1 cellular context compared by ENCODE assay signal in the genomic region with DNA sequence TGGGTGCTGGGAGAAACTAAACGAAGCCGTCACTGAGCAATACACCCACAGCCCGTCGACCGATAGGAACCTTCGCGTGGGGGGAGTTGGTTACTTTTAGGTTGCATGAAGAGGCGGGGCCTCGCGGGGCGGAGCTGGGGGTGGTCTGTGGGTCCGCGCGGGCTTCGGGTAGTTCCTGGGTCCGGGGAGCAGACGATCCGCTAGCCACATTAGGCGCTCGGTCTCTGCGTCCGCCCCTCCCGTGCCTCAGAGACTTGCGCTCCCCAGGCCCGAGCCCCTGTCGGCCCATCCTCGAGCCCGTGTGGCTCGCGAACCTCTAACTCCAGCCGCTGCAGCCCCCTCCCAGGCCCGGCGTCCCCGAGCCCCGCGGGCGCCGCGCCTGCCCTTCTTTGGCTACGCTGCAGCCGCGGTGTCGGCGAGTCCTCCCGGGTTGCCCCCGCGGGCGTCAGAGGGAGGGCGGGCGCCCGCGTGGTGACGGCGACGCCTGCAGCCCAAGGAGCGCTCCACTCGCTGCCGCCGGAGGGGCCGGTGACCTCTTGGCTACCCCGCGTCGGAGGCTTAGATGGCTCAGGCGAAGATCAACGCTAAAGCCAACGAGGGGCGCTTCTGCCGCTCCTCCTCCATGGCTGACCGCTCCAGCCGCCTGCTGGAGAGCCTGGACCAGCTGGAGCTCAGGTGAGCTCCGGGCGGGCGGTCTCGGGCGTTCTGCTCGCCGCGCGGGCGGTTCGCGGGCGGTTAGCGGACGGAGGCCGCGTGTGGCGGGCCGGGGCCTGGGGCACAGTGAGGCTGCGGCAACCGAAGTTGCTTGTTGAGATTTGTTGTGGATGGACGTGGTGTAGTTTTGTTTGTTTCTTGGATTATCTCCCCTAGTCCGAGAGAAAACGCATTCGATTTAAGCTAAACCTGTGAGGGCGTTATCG.
TF ChIP-seq lines count a peak whose summit lies in the region.

A gene (plus strand): TSS at position 191 of the 920 bp plus-strand sequence. CDS start 372 bp downstream, at position 563.

TF ChIP-seq in K562, 482 proteins besides CTCF, POLR2A, EP300 and RAD21 (continued from another document and continues in another):
- TF ChIP-seq, protein P1, sequence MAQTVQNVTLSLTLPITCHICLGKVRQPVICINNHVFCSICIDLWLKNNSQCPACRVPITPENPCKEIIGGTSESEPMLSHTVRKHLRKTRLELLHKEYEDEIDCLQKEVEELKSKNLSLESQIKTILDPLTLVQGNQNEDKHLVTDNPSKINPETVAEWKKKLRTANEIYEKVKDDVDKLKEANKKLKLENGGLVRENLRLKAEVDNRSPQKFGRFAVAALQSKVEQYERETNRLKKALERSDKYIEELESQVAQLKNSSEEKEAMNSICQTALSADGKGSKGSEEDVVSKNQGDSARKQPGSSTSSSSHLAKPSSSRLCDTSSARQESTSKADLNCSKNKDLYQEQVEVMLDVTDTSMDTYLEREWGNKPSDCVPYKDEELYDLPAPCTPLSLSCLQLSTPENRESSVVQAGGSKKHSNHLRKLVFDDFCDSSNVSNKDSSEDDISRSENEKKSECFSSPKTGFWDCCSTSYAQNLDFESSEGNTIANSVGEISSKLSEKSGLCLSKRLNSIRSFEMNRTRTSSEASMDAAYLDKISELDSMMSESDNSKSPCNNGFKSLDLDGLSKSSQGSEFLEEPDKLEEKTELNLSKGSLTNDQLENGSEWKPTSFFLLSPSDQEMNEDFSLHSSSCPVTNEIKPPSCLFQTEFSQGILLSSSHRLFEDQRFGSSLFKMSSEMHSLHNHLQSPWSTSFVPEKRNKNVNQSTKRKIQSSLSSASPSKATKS (CRISPR knock-in tag; IDR thresholded peaks at IDR 0.05) = no peak
- TF ChIP-seq, protein P2, sequence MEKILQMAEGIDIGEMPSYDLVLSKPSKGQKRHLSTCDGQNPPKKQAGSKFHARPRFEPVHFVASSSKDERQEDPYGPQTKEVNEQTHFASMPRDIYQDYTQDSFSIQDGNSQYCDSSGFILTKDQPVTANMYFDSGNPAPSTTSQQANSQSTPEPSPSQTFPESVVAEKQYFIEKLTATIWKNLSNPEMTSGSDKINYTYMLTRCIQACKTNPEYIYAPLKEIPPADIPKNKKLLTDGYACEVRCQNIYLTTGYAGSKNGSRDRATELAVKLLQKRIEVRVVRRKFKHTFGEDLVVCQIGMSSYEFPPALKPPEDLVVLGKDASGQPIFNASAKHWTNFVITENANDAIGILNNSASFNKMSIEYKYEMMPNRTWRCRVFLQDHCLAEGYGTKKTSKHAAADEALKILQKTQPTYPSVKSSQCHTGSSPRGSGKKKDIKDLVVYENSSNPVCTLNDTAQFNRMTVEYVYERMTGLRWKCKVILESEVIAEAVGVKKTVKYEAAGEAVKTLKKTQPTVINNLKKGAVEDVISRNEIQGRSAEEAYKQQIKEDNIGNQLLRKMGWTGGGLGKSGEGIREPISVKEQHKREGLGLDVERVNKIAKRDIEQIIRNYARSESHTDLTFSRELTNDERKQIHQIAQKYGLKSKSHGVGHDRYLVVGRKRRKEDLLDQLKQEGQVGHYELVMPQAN (IDR thresholded peaks at IDR 0.05; ENCODE audit: borderline replicate concordance) = no peak
- TF ChIP-seq ADNP (tag; IDR thresholded peaks at IDR 0.05) (no peak), LARP7 (IDR thresholded peaks at IDR 0.05) (no peak), RBM15 (IDR thresholded peaks at IDR 0.05; ENCODE audit: insufficient read depth, low read length) (no peak), SRSF7 (optimal IDR thresholded peaks at IDR 0.05; ENCODE audit: low read depth, low read length) (no peak), CBFA2T3 (IDR thresholded peaks at IDR 0.05) (0 out of 2 replicates have a peak, but pooled peaks have one; percentile 7), BRF1 (IDR thresholded peaks at IDR 0.05; ENCODE audit: borderline replicate concordance, extremely low read depth, insufficient read length) (no peak), POLR3A (IDR thresholded peaks at IDR 0.05; ENCODE audit: borderline replicate concordance, extremely low read depth, insufficient read depth, insufficient read length) (no peak), TGIF2 (CRISPR knock-in tag; IDR thresholded peaks at IDR 0.05) (0 out of 2 replicates have a peak, but pooled peaks have one; percentile 54), FOS (IDR thresholded peaks at IDR 0.05; ENCODE audit: extremely low read depth, insufficient read length) (no peak), ARHGAP35 (IDR thresholded peaks at IDR 0.05; ENCODE audit: partially characterized antibody) (no peak), KHSRP (IDR thresholded peaks at IDR 0.05) (no peak), ZNF133 (CRISPR knock-in tag; IDR thresholded peaks at IDR 0.05) (no peak), DACH1 (IDR thresholded peaks at IDR 0.05; ENCODE audit: partially characterized antibody) (peak; percentile 6), MTA1 (IDR thresholded peaks at IDR 0.05; ENCODE audit: borderline replicate concordance) (peak; percentile 48; the same call in 1 of the 2 replicates), POLR2AphosphoS2 (IDR thresholded peaks at IDR 0.05; ENCODE audit: low read length) (peak; percentile 96; the same call in 1 of the 2 replicates), ZNF316 (IDR thresholded peaks at IDR 0.05) (no peak), XRCC3 (IDR thresholded peaks at IDR 0.05) (no peak), ZNF785 (CRISPR knock-in tag; IDR thresholded peaks at IDR 0.05) (no peak)
- TF ChIP-seq, protein P3, sequence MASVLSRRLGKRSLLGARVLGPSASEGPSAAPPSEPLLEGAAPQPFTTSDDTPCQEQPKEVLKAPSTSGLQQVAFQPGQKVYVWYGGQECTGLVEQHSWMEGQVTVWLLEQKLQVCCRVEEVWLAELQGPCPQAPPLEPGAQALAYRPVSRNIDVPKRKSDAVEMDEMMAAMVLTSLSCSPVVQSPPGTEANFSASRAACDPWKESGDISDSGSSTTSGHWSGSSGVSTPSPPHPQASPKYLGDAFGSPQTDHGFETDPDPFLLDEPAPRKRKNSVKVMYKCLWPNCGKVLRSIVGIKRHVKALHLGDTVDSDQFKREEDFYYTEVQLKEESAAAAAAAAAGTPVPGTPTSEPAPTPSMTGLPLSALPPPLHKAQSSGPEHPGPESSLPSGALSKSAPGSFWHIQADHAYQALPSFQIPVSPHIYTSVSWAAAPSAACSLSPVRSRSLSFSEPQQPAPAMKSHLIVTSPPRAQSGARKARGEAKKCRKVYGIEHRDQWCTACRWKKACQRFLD (CRISPR knock-in tag; IDR thresholded peaks at IDR 0.05) = no peak
- TF ChIP-seq, protein P4, sequence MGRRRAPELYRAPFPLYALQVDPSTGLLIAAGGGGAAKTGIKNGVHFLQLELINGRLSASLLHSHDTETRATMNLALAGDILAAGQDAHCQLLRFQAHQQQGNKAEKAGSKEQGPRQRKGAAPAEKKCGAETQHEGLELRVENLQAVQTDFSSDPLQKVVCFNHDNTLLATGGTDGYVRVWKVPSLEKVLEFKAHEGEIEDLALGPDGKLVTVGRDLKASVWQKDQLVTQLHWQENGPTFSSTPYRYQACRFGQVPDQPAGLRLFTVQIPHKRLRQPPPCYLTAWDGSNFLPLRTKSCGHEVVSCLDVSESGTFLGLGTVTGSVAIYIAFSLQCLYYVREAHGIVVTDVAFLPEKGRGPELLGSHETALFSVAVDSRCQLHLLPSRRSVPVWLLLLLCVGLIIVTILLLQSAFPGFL (CRISPR knock-in tag; IDR thresholded peaks at IDR 0.05) = no peak
- TF ChIP-seq, protein P5, sequence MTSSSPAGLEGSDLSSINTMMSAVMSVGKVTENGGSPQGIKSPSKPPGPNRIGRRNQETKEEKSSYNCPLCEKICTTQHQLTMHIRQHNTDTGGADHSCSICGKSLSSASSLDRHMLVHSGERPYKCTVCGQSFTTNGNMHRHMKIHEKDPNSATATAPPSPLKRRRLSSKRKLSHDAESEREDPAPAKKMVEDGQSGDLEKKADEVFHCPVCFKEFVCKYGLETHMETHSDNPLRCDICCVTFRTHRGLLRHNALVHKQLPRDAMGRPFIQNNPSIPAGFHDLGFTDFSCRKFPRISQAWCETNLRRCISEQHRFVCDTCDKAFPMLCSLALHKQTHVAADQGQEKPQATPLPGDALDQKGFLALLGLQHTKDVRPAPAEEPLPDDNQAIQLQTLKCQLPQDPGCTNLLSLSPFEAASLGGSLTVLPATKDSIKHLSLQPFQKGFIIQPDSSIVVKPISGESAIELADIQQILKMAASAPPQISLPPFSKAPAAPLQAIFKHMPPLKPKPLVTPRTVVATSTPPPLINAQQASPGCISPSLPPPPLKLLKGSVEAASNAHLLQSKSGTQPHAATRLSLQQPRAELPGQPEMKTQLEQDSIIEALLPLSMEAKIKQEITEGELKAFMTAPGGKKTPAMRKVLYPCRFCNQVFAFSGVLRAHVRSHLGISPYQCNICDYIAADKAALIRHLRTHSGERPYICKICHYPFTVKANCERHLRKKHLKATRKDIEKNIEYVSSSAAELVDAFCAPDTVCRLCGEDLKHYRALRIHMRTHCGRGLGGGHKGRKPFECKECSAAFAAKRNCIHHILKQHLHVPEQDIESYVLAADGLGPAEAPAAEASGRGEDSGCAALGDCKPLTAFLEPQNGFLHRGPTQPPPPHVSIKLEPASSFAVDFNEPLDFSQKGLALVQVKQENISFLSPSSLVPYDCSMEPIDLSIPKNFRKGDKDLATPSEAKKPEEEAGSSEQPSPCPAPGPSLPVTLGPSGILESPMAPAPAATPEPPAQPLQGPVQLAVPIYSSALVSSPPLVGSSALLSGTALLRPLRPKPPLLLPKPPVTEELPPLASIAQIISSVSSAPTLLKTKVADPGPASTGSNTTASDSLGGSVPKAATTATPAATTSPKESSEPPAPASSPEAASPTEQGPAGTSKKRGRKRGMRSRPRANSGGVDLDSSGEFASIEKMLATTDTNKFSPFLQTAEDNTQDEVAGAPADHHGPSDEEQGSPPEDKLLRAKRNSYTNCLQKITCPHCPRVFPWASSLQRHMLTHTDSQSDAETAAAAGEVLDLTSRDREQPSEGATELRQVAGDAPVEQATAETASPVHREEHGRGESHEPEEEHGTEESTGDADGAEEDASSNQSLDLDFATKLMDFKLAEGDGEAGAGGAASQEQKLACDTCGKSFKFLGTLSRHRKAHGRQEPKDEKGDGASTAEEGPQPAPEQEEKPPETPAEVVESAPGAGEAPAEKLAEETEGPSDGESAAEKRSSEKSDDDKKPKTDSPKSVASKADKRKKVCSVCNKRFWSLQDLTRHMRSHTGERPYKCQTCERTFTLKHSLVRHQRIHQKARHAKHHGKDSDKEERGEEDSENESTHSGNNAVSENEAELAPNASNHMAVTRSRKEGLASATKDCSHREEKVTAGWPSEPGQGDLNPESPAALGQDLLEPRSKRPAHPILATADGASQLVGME (CRISPR knock-in tag; IDR thresholded peaks at IDR 0.05) = peak; percentile 20; the same call in 1 of the 2 replicates
- TF ChIP-seq, protein P6, sequence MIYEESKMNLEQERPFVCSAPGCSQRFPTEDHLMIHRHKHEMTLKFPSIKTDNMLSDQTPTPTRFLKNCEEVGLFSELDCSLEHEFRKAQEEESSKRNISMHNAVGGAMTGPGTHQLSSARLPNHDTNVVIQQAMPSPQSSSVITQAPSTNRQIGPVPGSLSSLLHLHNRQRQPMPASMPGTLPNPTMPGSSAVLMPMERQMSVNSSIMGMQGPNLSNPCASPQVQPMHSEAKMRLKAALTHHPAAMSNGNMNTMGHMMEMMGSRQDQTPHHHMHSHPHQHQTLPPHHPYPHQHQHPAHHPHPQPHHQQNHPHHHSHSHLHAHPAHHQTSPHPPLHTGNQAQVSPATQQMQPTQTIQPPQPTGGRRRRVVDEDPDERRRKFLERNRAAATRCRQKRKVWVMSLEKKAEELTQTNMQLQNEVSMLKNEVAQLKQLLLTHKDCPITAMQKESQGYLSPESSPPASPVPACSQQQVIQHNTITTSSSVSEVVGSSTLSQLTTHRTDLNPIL (CRISPR knock-in tag; IDR thresholded peaks at IDR 0.05) = no peak
- TF ChIP-seq, protein P7, sequence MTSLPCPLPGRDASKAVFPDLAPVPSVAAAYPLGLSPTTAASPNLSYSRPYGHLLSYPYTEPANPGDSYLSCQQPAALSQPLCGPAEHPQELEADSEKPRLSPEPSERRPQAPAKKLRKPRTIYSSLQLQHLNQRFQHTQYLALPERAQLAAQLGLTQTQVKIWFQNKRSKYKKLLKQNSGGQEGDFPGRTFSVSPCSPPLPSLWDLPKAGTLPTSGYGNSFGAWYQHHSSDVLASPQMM (CRISPR knock-in tag; IDR thresholded peaks at IDR 0.05) = no peak
- TF ChIP-seq, protein P8, sequence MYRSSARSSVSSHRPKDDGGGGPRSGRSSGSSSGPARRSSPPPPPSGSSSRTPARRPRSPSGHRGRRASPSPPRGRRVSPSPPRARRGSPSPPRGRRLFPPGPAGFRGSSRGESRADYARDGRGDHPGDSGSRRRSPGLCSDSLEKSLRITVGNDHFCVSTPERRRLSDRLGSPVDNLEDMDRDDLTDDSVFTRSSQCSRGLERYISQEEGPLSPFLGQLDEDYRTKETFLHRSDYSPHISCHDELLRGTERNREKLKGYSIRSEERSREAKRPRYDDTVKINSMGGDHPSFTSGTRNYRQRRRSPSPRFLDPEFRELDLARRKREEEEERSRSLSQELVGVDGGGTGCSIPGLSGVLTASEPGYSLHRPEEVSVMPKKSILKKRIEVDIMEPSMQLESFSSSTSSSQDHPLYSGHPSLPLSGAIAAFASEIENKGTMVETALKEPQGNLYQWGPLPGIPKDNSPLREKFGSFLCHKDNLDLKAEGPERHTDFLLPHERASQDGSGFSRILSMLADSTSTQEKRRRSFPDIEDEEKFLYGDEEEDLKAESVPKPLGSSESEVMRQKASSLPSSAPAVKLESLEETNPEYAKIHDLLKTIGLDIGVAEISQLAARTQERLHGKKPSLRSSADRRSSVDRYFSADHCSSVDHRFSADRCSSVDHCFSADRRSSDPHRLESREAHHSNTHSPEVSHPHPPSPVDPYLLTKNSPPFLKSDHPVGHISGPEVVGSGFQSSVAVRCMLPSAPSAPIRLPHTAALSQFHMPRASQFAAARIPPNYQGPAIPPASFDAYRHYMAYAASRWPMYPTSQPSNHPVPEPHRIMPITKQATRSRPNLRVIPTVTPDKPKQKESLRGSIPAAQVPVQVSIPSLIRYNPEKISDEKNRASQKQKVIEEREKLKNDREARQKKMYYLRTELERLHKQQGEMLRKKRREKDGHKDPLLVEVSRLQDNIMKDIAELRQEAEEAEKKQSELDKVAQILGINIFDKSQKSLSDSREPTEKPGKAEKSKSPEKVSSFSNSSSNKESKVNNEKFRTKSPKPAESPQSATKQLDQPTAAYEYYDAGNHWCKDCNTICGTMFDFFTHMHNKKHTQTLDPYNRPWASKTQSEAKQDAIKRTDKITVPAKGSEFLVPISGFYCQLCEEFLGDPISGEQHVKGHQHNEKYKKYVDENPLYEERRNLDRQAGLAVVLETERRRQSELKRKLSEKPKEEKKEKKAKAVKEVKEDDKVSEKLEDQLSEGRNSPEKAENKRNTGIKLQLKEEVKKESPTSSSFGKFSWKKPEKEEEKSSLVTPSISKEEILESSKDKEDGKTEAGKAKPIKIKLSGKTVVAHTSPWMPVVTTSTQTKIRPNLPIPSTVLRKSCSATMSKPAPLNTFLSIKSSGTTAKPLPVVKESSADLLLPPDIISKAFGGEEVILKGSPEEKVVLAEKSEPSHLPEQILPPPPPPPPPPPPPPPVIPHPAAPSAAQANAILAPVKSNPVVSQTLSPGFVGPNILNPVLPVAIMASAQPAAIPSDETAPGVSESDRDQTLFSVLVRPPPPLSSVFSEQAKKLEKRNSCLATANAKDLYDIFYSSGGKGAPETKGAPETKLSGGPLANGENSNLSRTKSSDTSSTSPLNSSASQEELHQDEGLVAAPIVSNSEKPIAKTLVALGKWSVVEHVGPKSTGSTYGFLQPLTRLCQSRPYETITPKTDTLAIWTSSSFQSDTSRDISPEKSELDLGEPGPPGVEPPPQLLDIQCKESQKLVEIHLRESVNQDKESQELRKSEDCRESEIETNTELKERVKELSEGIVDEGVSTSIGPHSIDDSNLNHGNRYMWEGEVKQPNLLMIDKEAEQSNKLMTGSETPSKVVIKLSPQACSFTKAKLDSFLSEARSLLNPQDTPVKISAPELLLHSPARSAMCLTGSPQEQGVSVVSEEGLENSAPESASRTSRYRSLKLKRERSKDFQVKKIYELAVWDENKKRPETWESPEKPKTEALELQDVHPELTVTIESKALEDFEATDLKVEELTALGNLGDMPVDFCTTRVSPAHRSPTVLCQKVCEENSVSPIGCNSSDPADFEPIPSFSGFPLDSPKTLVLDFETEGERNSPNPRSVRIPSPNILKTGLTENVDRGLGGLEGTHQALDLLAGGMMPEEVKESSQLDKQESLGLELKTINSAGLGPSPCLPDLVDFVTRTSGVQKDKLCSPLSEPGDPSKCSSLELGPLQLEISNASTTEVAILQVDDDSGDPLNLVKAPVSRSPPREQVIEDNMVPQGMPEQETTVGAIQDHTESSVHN (IDR thresholded peaks at IDR 0.05; ENCODE audit: borderline replicate concordance in 1 of 2, low read depth in 1 of 2) = no peak
